Comparison of ENCODE assay signal across 31 cellular contexts in genomic region chr2:20299113-20299512, GRCh38. TPM values are rescaled to one million over a fixed set of nuclear protein-coding genes. Genes with fewer than 3 reads are reported as not detected.
DNase-seq lines count a peak whose midpoint lies in the region; ATAC-seq, FAIRE-seq and TF ChIP-seq lines count a peak whose summit lies in the region.
"Had no signal": no experiment of that assay in that cellular context is flagged by ENCODE, and none has a peak within 500 bp of the region (broad histone marks: within the 10 kb centered on the region; RNA-seq: fewer than 3 reads in every experiment).

No MANE protein-coding gene starts in this region.

- peaks cover 7% of the 10 kb centered on the region for H3K36me3 ChIP-seq in osteoblast (ENCODE audit: insufficient read depth, low read length)
- H3K36me3 ChIP-seq: prostate gland had no signal

- peaks cover 14% of the 10 kb centered on the region for H3K4me1 Mint-ChIP-seq in activated CD4-positive, alpha-beta T cell treated with anti-CD3 and anti-CD28 coated beads for 36 hours
- peaks cover 10% of the 10 kb centered on the region for H3K4me1 Mint-ChIP-seq in activated naive CD8-positive, alpha-beta T cell (ENCODE audit: low read depth)
- H3K4me1 Mint-ChIP-seq: stimulated activated memory B cell treated with anti-CD40 and anti-IgM and Interleukin-4, amounts not matched to agents 10 μg/mL and 1 μg/mL and 100 μg/mL, for 72 hours had no signal

- peaks cover 13% of the 10 kb centered on the region for H3K4me1 ChIP-seq in osteoblast (ENCODE audit: insufficient read depth, low read length)
- H3K4me1 ChIP-seq: prostate gland, SJSA1 had no signal

- peak; percentile 14 for DNase-seq in activated CD4-positive, alpha-beta T cell treated with anti-CD3 and anti-CD28 coated beads for 36 hours
- DNase-seq in activated CD4-positive, alpha-beta T cell treated with anti-CD3 and anti-CD28 coated beads for 4 hours = no peak
- no peak for DNase-seq in GM19239 (ENCODE audit: insufficient read length, low spot score)
- DNase-seq in osteoblast (ENCODE audit: insufficient read length, low spot score, missing footprints) = no peak
- DNase-seq in EL = no peak
- no peak for DNase-seq in NK-92 (lab: John Stamatoyannopoulos, UW; ENCODE audit: unreplicated experiment)
- DNase-seq in NCI-H82 (lab: John Stamatoyannopoulos, UW) = no peak
- DNase-seq: activated CD4-positive, alpha-beta T cell treated with anti-CD3 and anti-CD28 coated beads, Interleukin-2, amount 50 U/mL, for 1 hour; activated naive CD4-positive, alpha-beta T cell treated with anti-CD3 and anti-CD28 coated beads, Interleukin-2, amount 50 U/mL, for 16 hours; activated T-cell treated with anti-CD3 and anti-CD28 coated beads for 4 hours; COR-L47; DMS79 treated with DMSO at 0.1 percent for 48 hours; islet precursor cell; lower lobe of right lung; NCI-H1417 treated with DMSO at 0.1 percent for 48 hours; NCI-H2107; NK-92 treated with Interleukin-12 subunit alpha and Interleukin-12 subunit beta, amount 100 ng/mL, for 24 hours; stimulated activated CD4-positive, alpha-beta T cell treated with anti-CD3 and anti-CD28 coated beads, Interleukin-1b, Interleukin-23, amount 100 ng/mL, for 48 hours; T-helper 1 cell had no signal

- H4K20me1 ChIP-seq in osteoblast (ENCODE audit: insufficient read depth, low read length) = peaks cover 11% of the 10 kb centered on the region

- ATAC-seq in activated CD4-positive, alpha-beta T cell treated with anti-CD3 and anti-CD28 coated beads for 36 hours = no peak
- ATAC-seq: lower lobe of right lung; Panc1; stimulated activated memory B cell treated with anti-CD40 and anti-IgM and Interleukin-4, amounts not matched to agents 10 μg/mL and 1 μg/mL and 100 μg/mL, for 72 hours had no signal

- TF ChIP-seq CTCF in osteoblast (IDR thresholded peaks at IDR 0.05; ENCODE audit: extremely low read depth, low read depth, low read length) = no peak

- POLR2A ChIA-PET in activated CD4-positive, alpha-beta T cell treated with anti-CD3 and anti-CD28 coated beads for 36 hours (lab: Charles Lee) = no interaction called here

- no peak overlapping the region for H2AFZ ChIP-seq in osteoblast (ENCODE audit: low read length)

- CTCF ChIA-PET in activated CD4-positive, alpha-beta T cell treated with anti-CD3 and anti-CD28 coated beads for 36 hours (lab: Charles Lee) = interaction anchor here (1.1 kb wide), 1 partner anchor 28 kb away, joined by 3 read pairs; no protein-coding TSS in a partner anchor

- no peaks in the 10 kb centered on the region for H3K27me3 ChIP-seq in osteoblast (ENCODE audit: insufficient read depth, low read length)
- H3K27me3 ChIP-seq: ascending aorta, dorsolateral prefrontal cortex, SJSA1 had no signal

- peaks cover 38% of the 10 kb centered on the region for H3K36me3 Mint-ChIP-seq in activated CD4-positive, alpha-beta T cell treated with anti-CD3 and anti-CD28 coated beads for 36 hours (ENCODE audit: low read depth)
- H3K36me3 Mint-ChIP-seq in activated naive CD8-positive, alpha-beta T cell = peaks cover 3% of the 10 kb centered on the region

- H3K4me3 ChIP-seq in osteoblast (ENCODE audit: insufficient read depth, low read length) = no peak overlapping the region
- H3K4me3 ChIP-seq: ascending aorta, dorsolateral prefrontal cortex, lower lobe of right lung, prostate gland, SJSA1 had no signal

- no peaks in the 10 kb centered on the region for H3K9me3 Mint-ChIP-seq in activated CD4-positive, alpha-beta T cell treated with anti-CD3 and anti-CD28 coated beads for 36 hours (ENCODE audit: low read depth)
- no peaks in the 10 kb centered on the region for H3K9me3 Mint-ChIP-seq in activated naive CD8-positive, alpha-beta T cell (ENCODE audit: low read depth)
- H3K9me3 Mint-ChIP-seq: central memory CD8-positive, alpha-beta T cell; IgD-negative memory B cell; stimulated activated memory B cell treated with anti-CD40 and anti-IgM and Interleukin-4, amounts not matched to agents 10 μg/mL and 1 μg/mL and 100 μg/mL, for 72 hours had no signal

- H3K27me3 Mint-ChIP-seq in activated CD4-positive, alpha-beta T cell treated with anti-CD3 and anti-CD28 coated beads for 36 hours = no peaks in the 10 kb centered on the region
- no peaks in the 10 kb centered on the region for H3K27me3 Mint-ChIP-seq in activated naive CD8-positive, alpha-beta T cell
- H3K27me3 Mint-ChIP-seq: central memory CD8-positive, alpha-beta T cell; IgD-negative memory B cell; stimulated activated memory B cell treated with anti-CD40 and anti-IgM and Interleukin-4, amounts not matched to agents 10 μg/mL and 1 μg/mL and 100 μg/mL, for 72 hours had no signal

- H3K27ac ChIP-seq in osteoblast (ENCODE audit: low read depth, low read length) = peak overlapping the region; percentile 23
- H3K27ac ChIP-seq: 22Rv1, ascending aorta, epithelial cell of prostate, lower lobe of right lung, prostate gland, SJSA1 had no signal

- H3K27ac Mint-ChIP-seq in activated CD4-positive, alpha-beta T cell treated with anti-CD3 and anti-CD28 coated beads for 36 hours = peak overlapping the region; percentile 37
- peak overlapping the region; percentile 58 for H3K27ac Mint-ChIP-seq in activated naive CD8-positive, alpha-beta T cell
- H3K27ac Mint-ChIP-seq: IgD-negative memory B cell; stimulated activated memory B cell treated with anti-CD40 and anti-IgM and Interleukin-4, amounts not matched to agents 10 μg/mL and 1 μg/mL and 100 μg/mL, for 72 hours had no signal

- peak; percentile 14 for FAIRE-seq in GM19239 (lab: Jason Lieb, UNC)
- FAIRE-seq: frontal cortex had no signal

- H3K9me3 ChIP-seq in osteoblast (ENCODE audit: low read depth, low read length) = no peaks in the 10 kb centered on the region
- H3K9me3 ChIP-seq: ascending aorta, lower lobe of right lung, prostate gland, SJSA1 had no signal

- H3K79me2 ChIP-seq in osteoblast (ENCODE audit: insufficient read depth, low read length) = peaks cover 64% of the 10 kb centered on the region

- no peak overlapping the region for H3K4me3 Mint-ChIP-seq in activated CD4-positive, alpha-beta T cell treated with anti-CD3 and anti-CD28 coated beads for 36 hours
- no peak overlapping the region for H3K4me3 Mint-ChIP-seq in activated naive CD8-positive, alpha-beta T cell
- H3K4me3 Mint-ChIP-seq: central memory CD8-positive, alpha-beta T cell; IgD-negative memory B cell; stimulated activated memory B cell treated with anti-CD40 and anti-IgM and Interleukin-4, amounts not matched to agents 10 μg/mL and 1 μg/mL and 100 μg/mL, for 72 hours had no signal

- no peak overlapping the region for H3K4me2 ChIP-seq in osteoblast (ENCODE audit: insufficient read depth, low read length)

- intact Hi-C loops in activated CD4-positive, alpha-beta T cell treated with anti-CD3 and anti-CD28 coated beads for 36 hours (cut with DNase I, micrococcal nuclease) = no loop called here

RNA-seq across cellular contexts. Expression of gene PUM2, which starts 51.5 kb away (rescaled TPM):
- 100 to 1,000 TPM in 1 of 2 experiments, 10 to 100 TPM in 1; 78.4 to 112 TPM for total RNA-seq in activated CD4-positive, alpha-beta T cell treated with anti-CD3 and anti-CD28 coated beads for 36 hours
- 44.2 and 45.2 TPM in 2 replicates for total RNA-seq in osteoblast
